18 cellular contexts compared by ENCODE assay signal in genomic region chr1:151403612-151404011, GRCh38. TPM values are rescaled to one million over a fixed set of nuclear protein-coding genes. Genes with fewer than 3 reads are reported as not detected.
DNase-seq lines count a peak whose midpoint lies in the region; ATAC-seq and TF ChIP-seq lines count a peak whose summit lies in the region.
"Had no signal": no experiment of that assay in that cellular context is flagged by ENCODE, and none has a peak within 500 bp of the region (broad histone marks: within the 10 kb centered on the region; RNA-seq: fewer than 3 reads in every experiment).

No MANE protein-coding gene starts in this region.

- no peak overlapping the region for H3K27ac ChIP-seq in CD4-positive, CD25-positive, alpha-beta regulatory T cell (ENCODE audit: insufficient read depth, low read length, poor library complexity, severe bottlenecking)
- H3K27ac ChIP-seq: BLaER1 treated with 17β-estradiol and CSF1 and Interleukin-3, amounts not matched to agents 10 nM and 100 nM; colonic mucosa had no signal

- H3K27me3 ChIP-seq in CD4-positive, CD25-positive, alpha-beta regulatory T cell (ENCODE audit: control insufficient read depth, insufficient read depth, low read length) = no peaks in the 10 kb centered on the region
- H3K27me3 ChIP-seq: BLaER1 treated with 17β-estradiol and CSF1 and Interleukin-3, amounts not matched to agents 10 nM and 100 nM; colonic mucosa had no signal

- H3K27me3 Mint-ChIP-seq in T-helper 2 cell treated with Interferon-gamma antibody and Interleukin-4, amounts not matched to agents 5 μg/mL and 100 μg/mL, for 36 hours (ENCODE audit: low read depth) = no peaks in the 10 kb centered on the region
- H3K27me3 Mint-ChIP-seq in CD4-positive, CD25-positive, alpha-beta regulatory T cell = peaks cover 6% of the 10 kb centered on the region
- no peaks in the 10 kb centered on the region for H3K27me3 Mint-ChIP-seq in activated T-helper 1 cell treated with anti-CD3 and anti-CD28 coated beads, Interleukin-12 subunit alpha, Interleukin-12 subunit beta, Interleukin-2, Interleukin-4 antibody, amounts not matched to agents 30 ng/mL and 10 ng/mL and 1 ng/mL, durations not matched to agents 14 hours and 24 hours and 36 hours (ENCODE audit: insufficient read depth)
- H3K27me3 Mint-ChIP-seq in natural killer cell (ENCODE audit: low read depth in 2 of 2) = no peaks in the 10 kb centered on the region
- H3K27me3 Mint-ChIP-seq: activated CD8-positive, alpha-beta memory T cell treated with anti-CD3 and anti-CD28 coated beads, Interleukin-2, amount 10 ng/mL, durations not matched to agents 7 days and 5 days had no signal

- ATAC-seq in CD4-positive, CD25-positive, alpha-beta regulatory T cell (ENCODE audit: low read depth in 2 of 2) = no peak
- no peak for ATAC-seq in natural killer cell
- ATAC-seq in HG03095 (IDR thresholded peaks at IDR 0.05; ENCODE audit: unreplicated experiment) = no peak
- ATAC-seq: activated CD8-positive, alpha-beta memory T cell treated with anti-CD3 and anti-CD28 coated beads, Interleukin-2, amount 10 ng/mL, durations not matched to agents 7 days and 5 days; right cardiac atrium had no signal

- TF ChIP-seq CTCF in natural killer cell (IDR thresholded peaks at IDR 0.05) = no peak

- H3K9me3 ChIP-seq in CD4-positive, CD25-positive, alpha-beta regulatory T cell (ENCODE audit: control insufficient read depth in 2 of 2, low read length in 2 of 2) = no peaks in the 10 kb centered on the region
- H3K9me3 ChIP-seq: BLaER1 treated with 17β-estradiol and CSF1 and Interleukin-3, amounts not matched to agents 10 nM and 100 nM; colonic mucosa had no signal

- DNase-seq in T-helper 2 cell treated with Interferon-gamma antibody and Interleukin-4, amounts not matched to agents 5 μg/mL and 100 μg/mL, for 36 hours (ENCODE audit: low spot score) = no peak
- DNase-seq in T-helper 2 cell = no peak
- DNase-seq in CD4-positive, CD25-positive, alpha-beta regulatory T cell = no peak
- DNase-seq in activated T-helper 1 cell treated with anti-CD3 and anti-CD28 coated beads, Interleukin-12 subunit alpha, Interleukin-12 subunit beta, Interleukin-2, Interleukin-4 antibody, amounts not matched to agents 30 ng/mL and 10 ng/mL and 1 ng/mL, durations not matched to agents 14 hours and 24 hours and 36 hours (ENCODE audit: low spot score) = no peak
- DNase-seq in natural killer cell = no peak
- DNase-seq in H4 (ENCODE audit: low spot score) = no peak
- DNase-seq in NCI-H128 (lab: John Stamatoyannopoulos, UW; ENCODE audit: unreplicated experiment) = no peak
- DNase-seq: activated CD8-positive, alpha-beta memory T cell treated with anti-CD3 and anti-CD28 coated beads, Interleukin-2, amount 10 ng/mL, durations not matched to agents 7 days and 5 days; colonic mucosa; glutamatergic neuron; NCI-H1092 treated with DMSO at 0.1 percent for 48 hours; NCI-H524; right cardiac atrium; Right ventricle myocardium superior; stimulated activated naive CD4-positive, alpha-beta T cell; trophoblast cell had no signal

- peaks cover 71% of the 10 kb centered on the region for H3K36me3 Mint-ChIP-seq in T-helper 2 cell treated with Interferon-gamma antibody and Interleukin-4, amounts not matched to agents 5 μg/mL and 100 μg/mL, for 36 hours (ENCODE audit: low read depth)
- peaks cover 46% of the 10 kb centered on the region for H3K36me3 Mint-ChIP-seq in CD4-positive, CD25-positive, alpha-beta regulatory T cell
- H3K36me3 Mint-ChIP-seq in activated T-helper 1 cell treated with anti-CD3 and anti-CD28 coated beads, Interleukin-12 subunit alpha, Interleukin-12 subunit beta, Interleukin-2, Interleukin-4 antibody, amounts not matched to agents 30 ng/mL and 10 ng/mL and 1 ng/mL, durations not matched to agents 14 hours and 24 hours and 36 hours (ENCODE audit: low read depth) = peaks cover 61% of the 10 kb centered on the region
- H3K36me3 Mint-ChIP-seq in natural killer cell = no peaks in the 10 kb centered on the region

- peaks cover 16% of the 10 kb centered on the region for H3K4me1 Mint-ChIP-seq in T-helper 2 cell treated with Interferon-gamma antibody and Interleukin-4, amounts not matched to agents 5 μg/mL and 100 μg/mL, for 36 hours (ENCODE audit: low read depth)
- H3K4me1 Mint-ChIP-seq in CD4-positive, CD25-positive, alpha-beta regulatory T cell = peaks cover 5 to 34% (median 23%) of the 10 kb centered on the region in 4 donors
- H3K4me1 Mint-ChIP-seq in activated T-helper 1 cell treated with anti-CD3 and anti-CD28 coated beads, Interleukin-12 subunit alpha, Interleukin-12 subunit beta, Interleukin-2, Interleukin-4 antibody, amounts not matched to agents 30 ng/mL and 10 ng/mL and 1 ng/mL, durations not matched to agents 14 hours and 24 hours and 36 hours (ENCODE audit: low read depth) = peaks cover 27% of the 10 kb centered on the region
- H3K4me1 Mint-ChIP-seq in natural killer cell = peaks cover 20 to 21% of the 10 kb centered on the region in 2 donors

- H3K4me1 ChIP-seq in CD4-positive, CD25-positive, alpha-beta regulatory T cell (ENCODE audit: control insufficient read depth, insufficient read depth, low read length, poor library complexity, severe bottlenecking) = peaks cover 16% of the 10 kb centered on the region

- no peak overlapping the region for H3K4me3 ChIP-seq in CD4-positive, CD25-positive, alpha-beta regulatory T cell (ENCODE audit: low read depth, low read length)
- H3K4me3 ChIP-seq: BLaER1 treated with 17β-estradiol and CSF1 and Interleukin-3, amounts not matched to agents 10 nM and 100 nM; colonic mucosa had no signal

- no peaks in the 10 kb centered on the region for H3K9me3 Mint-ChIP-seq in T-helper 2 cell treated with Interferon-gamma antibody and Interleukin-4, amounts not matched to agents 5 μg/mL and 100 μg/mL, for 36 hours
- H3K9me3 Mint-ChIP-seq in CD4-positive, CD25-positive, alpha-beta regulatory T cell = no peaks in the 10 kb centered on the region
- H3K9me3 Mint-ChIP-seq in activated T-helper 1 cell treated with anti-CD3 and anti-CD28 coated beads, Interleukin-12 subunit alpha, Interleukin-12 subunit beta, Interleukin-2, Interleukin-4 antibody, amounts not matched to agents 30 ng/mL and 10 ng/mL and 1 ng/mL, durations not matched to agents 14 hours and 24 hours and 36 hours = no peaks in the 10 kb centered on the region
- no peaks in the 10 kb centered on the region for H3K9me3 Mint-ChIP-seq in natural killer cell

- intact Hi-C loops in activated T-helper 1 cell treated with anti-CD3 and anti-CD28 coated beads, Interleukin-12 subunit alpha, Interleukin-12 subunit beta, Interleukin-2, Interleukin-4 antibody, amounts not matched to agents 30 ng/mL and 10 ng/mL and 1 ng/mL, durations not matched to agents 14 hours and 24 hours and 36 hours (cut with micrococcal nuclease) = no loop called here
- intact Hi-C loops in natural killer cell (cut with micrococcal nuclease) = no loop called here

- no peak overlapping the region for H3K4me3 Mint-ChIP-seq in T-helper 2 cell treated with Interferon-gamma antibody and Interleukin-4, amounts not matched to agents 5 μg/mL and 100 μg/mL, for 36 hours
- H3K4me3 Mint-ChIP-seq in CD4-positive, CD25-positive, alpha-beta regulatory T cell = peak overlapping the region in 2 of 4 donors; percentile 66 to 87
- no peak overlapping the region for H3K4me3 Mint-ChIP-seq in activated T-helper 1 cell treated with anti-CD3 and anti-CD28 coated beads, Interleukin-12 subunit alpha, Interleukin-12 subunit beta, Interleukin-2, Interleukin-4 antibody, amounts not matched to agents 30 ng/mL and 10 ng/mL and 1 ng/mL, durations not matched to agents 14 hours and 24 hours and 36 hours
- H3K4me3 Mint-ChIP-seq in natural killer cell = no peak overlapping the region
- H3K4me3 Mint-ChIP-seq: activated CD8-positive, alpha-beta memory T cell treated with anti-CD3 and anti-CD28 coated beads, Interleukin-2, amount 10 ng/mL, durations not matched to agents 7 days and 5 days had no signal

- peak overlapping the region; percentile 27 for H3K27ac Mint-ChIP-seq in T-helper 2 cell treated with Interferon-gamma antibody and Interleukin-4, amounts not matched to agents 5 μg/mL and 100 μg/mL, for 36 hours
- peak overlapping the region in 2 of 3 donors; percentile 44 to 52 for H3K27ac Mint-ChIP-seq in CD4-positive, CD25-positive, alpha-beta regulatory T cell
- H3K27ac Mint-ChIP-seq in activated T-helper 1 cell treated with anti-CD3 and anti-CD28 coated beads, Interleukin-12 subunit alpha, Interleukin-12 subunit beta, Interleukin-2, Interleukin-4 antibody, amounts not matched to agents 30 ng/mL and 10 ng/mL and 1 ng/mL, durations not matched to agents 14 hours and 24 hours and 36 hours = peak overlapping the region; percentile 4
- peak overlapping the region; percentile 40 to 41 for H3K27ac Mint-ChIP-seq in natural killer cell
- H3K27ac Mint-ChIP-seq: activated CD8-positive, alpha-beta memory T cell treated with anti-CD3 and anti-CD28 coated beads, Interleukin-2, amount 10 ng/mL, durations not matched to agents 7 days and 5 days had no signal

- H3K36me3 ChIP-seq in CD4-positive, CD25-positive, alpha-beta regulatory T cell (ENCODE audit: control insufficient read depth, insufficient read depth, low read length) = peaks cover 64% of the 10 kb centered on the region

RNA-seq across cellular contexts. Expression of gene PSMB4, which starts 4.2 kb away (rescaled TPM):
- total RNA-seq in CD4-positive, CD25-positive, alpha-beta regulatory T cell = 344 TPM
- polyA plus RNA-seq in CD4-positive, CD25-positive, alpha-beta regulatory T cell = 10 to 100 TPM; 79.4 to 99.1 (median 91.0) TPM
- total RNA-seq in activated T-helper 1 cell treated with anti-CD3 and anti-CD28 coated beads, Interleukin-12 subunit alpha, Interleukin-12 subunit beta, Interleukin-2, Interleukin-4 antibody, amounts not matched to agents 30 ng/mL and 10 ng/mL and 1 ng/mL, durations not matched to agents 14 hours and 24 hours and 36 hours = 436 and 454 TPM in 2 replicates
- total RNA-seq in natural killer cell = 100 to 1,000 TPM; 291 to 313 (median 297) TPM
- total RNA-seq in H4 (2014; rRNA removed; shearing (Covaris generic)) = 726 and 740 TPM in 2 replicates

RNA-seq across cellular contexts. Expression of gene SELENBP1, which starts 31.1 kb away (rescaled TPM):
- total RNA-seq in CD4-positive, CD25-positive, alpha-beta regulatory T cell = not detected
- not detected for polyA plus RNA-seq in CD4-positive, CD25-positive, alpha-beta regulatory T cell
- total RNA-seq in activated T-helper 1 cell treated with anti-CD3 and anti-CD28 coated beads, Interleukin-12 subunit alpha, Interleukin-12 subunit beta, Interleukin-2, Interleukin-4 antibody, amounts not matched to agents 30 ng/mL and 10 ng/mL and 1 ng/mL, durations not matched to agents 14 hours and 24 hours and 36 hours = not detected in 2 replicates
- not detected for total RNA-seq in natural killer cell
- 3.3 and 5.8 TPM in 2 replicates for total RNA-seq in H4 (2014; rRNA removed; shearing (Covaris generic))
- total RNA-seq: activated CD8-positive, alpha-beta memory T cell treated with anti-CD3 and anti-CD28 coated beads, Interleukin-2, amount 10 ng/mL, durations not matched to agents 7 days and 5 days had no signal

RNA-seq across cellular contexts. Expression of gene POGZ, which starts 55.7 kb away (rescaled TPM):
- 141 TPM for total RNA-seq in CD4-positive, CD25-positive, alpha-beta regulatory T cell
- 10 to 100 TPM in 1 of 4 donors, 1 to 10 TPM in 3; 5.2 to 10.0 (median 5.9) TPM for polyA plus RNA-seq in CD4-positive, CD25-positive, alpha-beta regulatory T cell
- total RNA-seq in activated T-helper 1 cell treated with anti-CD3 and anti-CD28 coated beads, Interleukin-12 subunit alpha, Interleukin-12 subunit beta, Interleukin-2, Interleukin-4 antibody, amounts not matched to agents 30 ng/mL and 10 ng/mL and 1 ng/mL, durations not matched to agents 14 hours and 24 hours and 36 hours = 89.1 and 91.1 TPM in 2 replicates
- 100 to 1,000 TPM; 106 to 129 (median 121) TPM for total RNA-seq in natural killer cell
- total RNA-seq in H4 (2014; rRNA removed; shearing (Covaris generic)) = 10.2 and 16.6 TPM in 2 replicates

RNA-seq across cellular contexts. Expression of gene RFX5, which starts 56.6 kb away (rescaled TPM):
- 105 TPM for total RNA-seq in CD4-positive, CD25-positive, alpha-beta regulatory T cell
- polyA plus RNA-seq in CD4-positive, CD25-positive, alpha-beta regulatory T cell = 10 to 100 TPM; 28.8 to 35.9 (median 35.2) TPM
- total RNA-seq in activated T-helper 1 cell treated with anti-CD3 and anti-CD28 coated beads, Interleukin-12 subunit alpha, Interleukin-12 subunit beta, Interleukin-2, Interleukin-4 antibody, amounts not matched to agents 30 ng/mL and 10 ng/mL and 1 ng/mL, durations not matched to agents 14 hours and 24 hours and 36 hours = 78.1 and 83.4 TPM in 2 replicates
- 100 to 1,000 TPM in 2 of 3 donors, 10 to 100 TPM in 1; 72.6 to 111 (median 110) TPM for total RNA-seq in natural killer cell
- total RNA-seq in H4 (2014; rRNA removed; shearing (Covaris generic)) = 49.6 and 49.7 TPM in 2 replicates
